In the genomic region with DNA sequence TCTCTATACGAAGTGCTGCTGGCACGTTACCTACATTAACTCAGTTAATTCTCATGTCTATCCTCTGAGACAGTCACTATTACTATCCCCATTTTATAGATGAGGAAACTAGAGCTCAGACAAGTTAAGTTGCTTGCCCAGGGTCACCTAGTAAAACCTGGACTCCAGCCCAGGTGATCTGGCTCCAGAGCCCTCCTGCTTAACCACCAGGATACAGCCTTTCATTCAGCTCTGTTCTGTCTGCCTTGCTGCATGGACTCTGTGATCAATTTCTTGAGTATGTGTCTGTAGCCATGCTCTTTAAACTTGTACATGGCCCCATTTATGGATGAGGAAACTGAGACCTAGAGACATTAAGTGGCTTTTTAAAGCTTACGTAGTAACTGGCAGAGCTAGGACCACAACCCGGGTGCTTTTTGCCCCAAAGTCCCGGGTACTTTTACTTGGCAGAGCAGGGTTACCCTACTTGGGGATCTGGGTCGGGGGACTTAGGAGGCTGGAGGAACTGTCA, we compare ENCODE assay signal across 10 cellular contexts. TPM values are rescaled to one million over a fixed set of nuclear protein-coding genes. Genes with fewer than 3 reads are reported as not detected.
DNase-seq lines count a peak whose midpoint lies in the region; ATAC-seq and TF ChIP-seq lines count a peak whose summit lies in the region.
"Had no signal": no experiment of that assay in that cellular context is flagged by ENCODE, and none has a peak within 500 bp of the region (broad histone marks: within the 10 kb centered on the region; RNA-seq: fewer than 3 reads in every experiment).

No MANE protein-coding gene starts in this region.

- H3K36me3 ChIP-seq in transverse colon = peaks cover 0 to 33% (median 17%) of the 10 kb centered on the region in 4 donors

- intact Hi-C loops in transverse colon (cut with DNase I; ENCODE audit: low total_unique reads) = loop anchor here (5.0 to 10.0 kb wide), 2 partner anchors 61 to 72 kb away; no protein-coding TSS in a partner anchor
- intact Hi-C loops in right cardiac atrium (cut with DNase I) = loop anchor here in 1 of 4 donors (5.0 kb wide), 1 partner anchor 61 kb away; no protein-coding TSS in a partner anchor

- no peaks in the 10 kb centered on the region for H3K9me3 Mint-ChIP-seq in activated T-cell treated with anti-CD3 and anti-CD28 coated beads, Interleukin-2, amount 50 U/mL, for 72 hours
- no peaks in the 10 kb centered on the region for H3K9me3 Mint-ChIP-seq in activated CD4-positive, alpha-beta memory T cell treated with anti-CD3 and anti-CD28 coated beads, Interleukin-2, amount 10 ng/mL, durations not matched to agents 7 days and 5 days

- no peaks in the 10 kb centered on the region for H3K9me3 ChIP-seq in transverse colon
- H3K9me3 ChIP-seq in right cardiac atrium (ENCODE audit: control insufficient read depth, low read length) = no peaks in the 10 kb centered on the region
- H3K9me3 ChIP-seq: MG63 had no signal

- peak overlapping the region; percentile 58 to 67 for H3K4me3 Mint-ChIP-seq in activated T-cell treated with anti-CD3 and anti-CD28 coated beads, Interleukin-2, amount 50 U/mL, for 72 hours
- H3K4me3 Mint-ChIP-seq in activated CD4-positive, alpha-beta memory T cell treated with anti-CD3 and anti-CD28 coated beads, Interleukin-2, amount 10 ng/mL, durations not matched to agents 7 days and 5 days = peak overlapping the region; percentile 22

- H3K27ac Mint-ChIP-seq in activated T-cell treated with anti-CD3 and anti-CD28 coated beads, Interleukin-2, amount 50 U/mL, for 72 hours = peak overlapping the region; percentile 16
- H3K27ac Mint-ChIP-seq in activated CD4-positive, alpha-beta memory T cell treated with anti-CD3 and anti-CD28 coated beads, Interleukin-2, amount 10 ng/mL, durations not matched to agents 7 days and 5 days = peak overlapping the region; percentile 79

- H3K4me3 ChIP-seq in foreskin fibroblast (ENCODE audit: low read depth in 1 of 2, low read length in 2 of 2) (peak overlapping the region; percentile 88 to 99), transverse colon (no peak overlapping the region), right cardiac atrium (ENCODE audit: low read length) (no peak overlapping the region)
- H3K4me3 ChIP-seq: MG63 had no signal

- H3K27me3 Mint-ChIP-seq in activated T-cell treated with anti-CD3 and anti-CD28 coated beads, Interleukin-2, amount 50 U/mL, for 72 hours (ENCODE audit: low read depth) = no peaks in the 10 kb centered on the region
- H3K27me3 Mint-ChIP-seq in activated CD4-positive, alpha-beta memory T cell treated with anti-CD3 and anti-CD28 coated beads, Interleukin-2, amount 10 ng/mL, durations not matched to agents 7 days and 5 days = no peaks in the 10 kb centered on the region

- POLR2A ChIA-PET in activated CD4-positive, alpha-beta memory T cell treated with anti-CD3 and anti-CD28 coated beads, Interleukin-2, amount 10 ng/mL, durations not matched to agents 7 days and 5 days (lab: Charles Lee) = interaction anchor here (0.7 to 8.6 kb wide), 6 partner anchors 7 to 493 kb away, joined by 3 to 86 read pairs (median 4); a partner anchor contains a TSS

- H3K4me1 ChIP-seq in transverse colon = peaks cover 12 to 38% (median 27%) of the 10 kb centered on the region in 4 donors
- H3K4me1 ChIP-seq in right cardiac atrium (ENCODE audit: control insufficient read depth, insufficient read depth, low read length) = peaks cover 6% of the 10 kb centered on the region

- no peak for ATAC-seq in activated T-cell treated with anti-CD3 and anti-CD28 coated beads, Interleukin-2, amount 50 U/mL, for 72 hours (replicated peaks in 1 of 2)
- ATAC-seq in right cardiac atrium = no peak

- CTCF ChIA-PET in activated CD4-positive, alpha-beta memory T cell treated with anti-CD3 and anti-CD28 coated beads, Interleukin-2, amount 10 ng/mL, durations not matched to agents 7 days and 5 days (lab: Charles Lee) = interaction anchor here (0.6 to 3.7 kb wide), 3 partner anchors 55 to 75 kb away, joined by 3 to 25 read pairs (median 5); no protein-coding TSS in a partner anchor

- no peaks in the 10 kb centered on the region for H3K27me3 ChIP-seq in transverse colon
- no peaks in the 10 kb centered on the region for H3K27me3 ChIP-seq in right cardiac atrium (ENCODE audit: control insufficient read depth, insufficient read depth)
- H3K27me3 ChIP-seq: MG63 had no signal

- peak overlapping the region; percentile 52 to 76 (median 58) for H3K27ac ChIP-seq in transverse colon
- no peak overlapping the region for H3K27ac ChIP-seq in right cardiac atrium (ENCODE audit: low read length)

- TF ChIP-seq POLR2A in transverse colon (IDR thresholded peaks at IDR 0.05) = no peak

- TF ChIP-seq EP300 in transverse colon (IDR thresholded peaks at IDR 0.05; ENCODE audit: low read depth) = no peak

- in situ Hi-C loops in transverse colon (cut with MboI; ENCODE audit: low pct_ligation_motif_present in 1 of 4, low pct_unique_long_range_greater_than_20kb in 1 of 4, low sequenced_read_pairs in 3 of 4) = loop anchor here in 3 of 4 donors (5.0 kb wide), 1 partner anchor 61 kb away; no protein-coding TSS in a partner anchor

- 40 to 68% methylated on average over 2 to 6 of the region's 6 CpGs for WGBS in transverse colon (ENCODE audit: low coverage in 1 of 2), 2 donors
- WGBS in right cardiac atrium = 90% methylated on average over 6 of the region's 6 CpGs

- no peak for TF ChIP-seq CTCF in foreskin fibroblast (IDR thresholded peaks at IDR 0.05; ENCODE audit: low read depth, low read length)
- no peak for TF ChIP-seq CTCF in transverse colon (IDR thresholded peaks at IDR 0.05)

- peaks cover 5 to 6% of the 10 kb centered on the region in 2 donors for H3K36me3 Mint-ChIP-seq in activated T-cell treated with anti-CD3 and anti-CD28 coated beads, Interleukin-2, amount 50 U/mL, for 72 hours (ENCODE audit: insufficient read depth in 2 of 2)
- H3K36me3 Mint-ChIP-seq in activated CD4-positive, alpha-beta memory T cell treated with anti-CD3 and anti-CD28 coated beads, Interleukin-2, amount 10 ng/mL, durations not matched to agents 7 days and 5 days (ENCODE audit: low read depth) = peaks cover 76% of the 10 kb centered on the region

- peaks cover 46% of the 10 kb centered on the region for H3K4me1 Mint-ChIP-seq in activated T-cell treated with anti-CD3 and anti-CD28 coated beads, Interleukin-2, amount 50 U/mL, for 72 hours (ENCODE audit: low read depth)
- H3K4me1 Mint-ChIP-seq in activated CD4-positive, alpha-beta memory T cell treated with anti-CD3 and anti-CD28 coated beads, Interleukin-2, amount 10 ng/mL, durations not matched to agents 7 days and 5 days = peaks cover 45% of the 10 kb centered on the region

- DNase-seq in activated T-cell treated with anti-CD3 and anti-CD28 coated beads, Interleukin-2, amount 50 U/mL, for 72 hours = no peak
- DNase-seq in activated T-cell treated with anti-CD3 and anti-CD28 coated beads for 4 hours (no peak), foreskin fibroblast (no peak), transverse colon (no peak), NCI-H2227 (lab: John Stamatoyannopoulos, UW; ENCODE audit: unreplicated experiment) (no peak), dedifferentiated amniotic fluid mesenchymal stem cell (ENCODE audit: extremely low spot score) (no peak), right cardiac atrium (no peak)
- no peak for DNase-seq in activated CD4-positive, alpha-beta memory T cell treated with anti-CD3 and anti-CD28 coated beads, Interleukin-2, amount 10 ng/mL, durations not matched to agents 7 days and 5 days
- DNase-seq: midbrain had no signal

RNA-seq across cellular contexts. Expression of a gene that starts 4.7 kb away (rescaled TPM):
- 10 to 100 TPM; 59.9 to 60.4 TPM for total RNA-seq in activated T-cell treated with anti-CD3 and anti-CD28 coated beads, Interleukin-2, amount 50 U/mL, for 72 hours
- 100 to 1,000 TPM; 107 to 109 TPM for total RNA-seq in activated CD4-positive, alpha-beta memory T cell treated with anti-CD3 and anti-CD28 coated beads, Interleukin-2, amount 10 ng/mL, durations not matched to agents 7 days and 5 days
- total RNA-seq in transverse colon (100 to 1,000 TPM in 3 of 4 donors, 10 to 100 TPM in 1; 34.6 to 613 (median 264) TPM), right cardiac atrium (10 to 100 TPM; 38.5 to 68.6 (median 52.9) TPM)
- polyA plus RNA-seq in right cardiac atrium = 59.8 TPM

RNA-seq across cellular contexts. Expression of a gene that starts 14.4 kb away (rescaled TPM):
- under 1 TPM; 0.05 to 0.09 TPM for total RNA-seq in activated T-cell treated with anti-CD3 and anti-CD28 coated beads, Interleukin-2, amount 50 U/mL, for 72 hours
- total RNA-seq in activated CD4-positive, alpha-beta memory T cell treated with anti-CD3 and anti-CD28 coated beads, Interleukin-2, amount 10 ng/mL, durations not matched to agents 7 days and 5 days = under 1 TPM; 0.15 to 0.25 TPM
- total RNA-seq in transverse colon (1 to 10 TPM in 1 of 4 donors, under 1 TPM in 3; 0.14 to 1.1 (median 0.46) TPM), right cardiac atrium (under 1 TPM in 2 of 4 donors, not detected in 2; 0.06 TPM)
- polyA plus RNA-seq in right cardiac atrium = not detected

Comparison
In these comparisons a context has a peak if more than half of its experiments do, and no peak if none do; other contexts are left out.
1. H3K4me3 ChIP-seq: peak in foreskin fibroblast (2 of 2); none in transverse colon (0 of 4) and right cardiac atrium (single experiment).